ENCODE assay signal across 8 cellular contexts in genomic region chr9:130243015-130243881, GRCh38. TPM values are rescaled to one million over a fixed set of nuclear protein-coding genes. Genes with fewer than 3 reads are reported as not detected.
A peak's percentile ranks its signal among the peaks of the same experiment; 100 is the strongest.
DNase-seq lines count a peak whose midpoint lies in the region; ATAC-seq and TF ChIP-seq lines count a peak whose summit lies in the region.

No MANE protein-coding gene starts in this region.

- WGBS in liver = 24% methylated on average over 35 of the region's 35 CpGs

- H3K9me3 ChIP-seq in BE2C (no peaks in the 10 kb centered on the region), liver (ENCODE audit: control insufficient read depth in 4 of 4, low read length in 3 of 4) (no peaks in the 10 kb centered on the region)

- H3K9ac ChIP-seq in liver (ENCODE audit: low read depth in 1 of 2, low read length in 2 of 2) = no peak overlapping the region

- DNase-seq in BE2C (peak; percentile 82), NCI-H2171 treated with DMSO at 0.1 percent for 48 hours (lab: John Stamatoyannopoulos, UW) (peak; percentile 84), cerebellum (ENCODE audit: low spot score) (peak; percentile 78)
- peak; percentile 65 for DNase-seq in activated CD4-positive, alpha-beta T cell treated with anti-CD3 and anti-CD28 coated beads for 1 hour
- peak; percentile 83 for DNase-seq in stimulated activated CD4-positive, alpha-beta T cell treated with anti-CD3 and anti-CD28 coated beads, Interleukin-4, amount 100 ng/mL, for 24 hours

- H3K4me1 ChIP-seq in BE2C (peaks cover 22% of the 10 kb centered on the region), liver (ENCODE audit: control insufficient read depth in 4 of 4, insufficient read depth in 4 of 4, low read length in 3 of 4) (peaks cover 6 to 25% (median 13%) of the 10 kb centered on the region in 4 donors)

- ATAC-seq in GM21423 (IDR thresholded peaks at IDR 0.05; ENCODE audit: unreplicated experiment) (peak; percentile 48), HG03442 (IDR thresholded peaks at IDR 0.05; ENCODE audit: unreplicated experiment) (no peak)

- TF ChIP-seq RAD21 in liver (IDR thresholded peaks at IDR 0.05) = peak; percentile 78 to 90

- H3K36me3 ChIP-seq in BE2C (peaks cover 4% of the 10 kb centered on the region), liver (ENCODE audit: control insufficient read depth in 4 of 4, insufficient read depth in 3 of 4, low read depth in 1 of 4, low read length in 3 of 4) (no peaks in the 10 kb centered on the region)

- peak overlapping the region; percentile 73 to 90 for H3K27ac ChIP-seq in liver (ENCODE audit: low read depth in 1 of 2, low read length in 2 of 2)

- H3K27me3 ChIP-seq in BE2C (no peaks in the 10 kb centered on the region), liver (ENCODE audit: control insufficient read depth in 4 of 4, insufficient read depth in 4 of 4, low read length in 3 of 4) (no peaks in the 10 kb centered on the region)

- H3K4me3 ChIP-seq in BE2C (ENCODE audit: low read depth, low read length) = peak overlapping the region; percentile 34
- peak overlapping the region in 2 of 3 donors; percentile 0 to 7 for H3K4me3 ChIP-seq in liver (ENCODE audit: low read depth in 1 of 3, low read length in 3 of 3)

- TF ChIP-seq CTCF in BE2C (IDR thresholded peaks at IDR 0.05; ENCODE audit: low read depth, low read length) (peak; percentile 87), liver (IDR thresholded peaks at IDR 0.05; ENCODE audit: low read depth, low read length, missing input control) (peak; percentile 95)

TF ChIP-seq in liver, 16 proteins besides CTCF, POLR2A, EP300 and RAD21:
- peak; percentile 75 for TF ChIP-seq NR2F2 (IDR thresholded peaks at IDR 0.05)
- peak; percentile 80 for TF ChIP-seq SP1 (IDR thresholded peaks at IDR 0.05)
- TF ChIP-seq RXRA (IDR thresholded peaks at IDR 0.05) = peak; percentile 84 to 86
- no peak for TF ChIP-seq JUND (IDR thresholded peaks at IDR 0.05)
- no peak for TF ChIP-seq FOXA2 (IDR thresholded peaks at IDR 0.05)
- TF ChIP-seq GABPA (IDR thresholded peaks at IDR 0.05 in 1 of 2, conservative IDR thresholded peaks at IDR 0.05 in 1 of 2) = peak in 1 of 2 donors; percentile 59
- TF ChIP-seq HNF4G (IDR thresholded peaks at IDR 0.05) = no peak
- TF ChIP-seq YY1 (IDR thresholded peaks at IDR 0.05) = peak; percentile 77
- peak; percentile 44 for TF ChIP-seq HNF4A (conservative IDR thresholded peaks at IDR 0.05)
- no peak for TF ChIP-seq ATF3 (IDR thresholded peaks at IDR 0.05)
- TF ChIP-seq FOXA1 (IDR thresholded peaks at IDR 0.05) = no peak
- TF ChIP-seq TAF1 (conservative IDR thresholded peaks at IDR 0.05) = no peak
- TF ChIP-seq ZBTB33 (IDR thresholded peaks at IDR 0.05) = no peak

RNA-seq across cellular contexts. Expression of gene HMCN2, which starts 22.3 kb away (rescaled TPM):
- 4.1 TPM for polyA plus RNA-seq in BE2C (2012; ENCODE audit: insufficient read depth, insufficient read length, low read depth)
- total RNA-seq in cerebellum (2.3 TPM), liver (1 to 10 TPM in 1 of 2 donors, under 1 TPM in 1; 0.28 to 1.8 TPM)
- polyA plus RNA-seq in liver = under 1 TPM; 0.24 to 0.31 TPM
